10 cellular contexts compared by ENCODE assay signal in genomic region chr6:166553563-166554271, GRCh38. TPM values are rescaled to one million over a fixed set of nuclear protein-coding genes. Genes with fewer than 3 reads are reported as not detected.
DNase-seq lines count a peak whose midpoint lies in the region; ATAC-seq and TF ChIP-seq lines count a peak whose summit lies in the region.
"Had no signal": no experiment of that assay in that cellular context is flagged by ENCODE, and none has a peak within 500 bp of the region (broad histone marks: within the 10 kb centered on the region; RNA-seq: fewer than 3 reads in every experiment).

No MANE protein-coding gene starts in this region.

- WGBS in transverse colon (ENCODE audit: low coverage in 1 of 2), 2 donors = 53 to 62% methylated on average over 5 to 13 of the region's 13 CpGs

- TF ChIP-seq CTCF in PC-3 (conservative IDR thresholded peaks at IDR 0.05; ENCODE audit: low read depth, low read length) = no peak
- no peak for TF ChIP-seq CTCF in lower lobe of right lung (IDR thresholded peaks at IDR 0.05)
- TF ChIP-seq CTCF in transverse colon (IDR thresholded peaks at IDR 0.05) = no peak
- no peak for TF ChIP-seq CTCF in omental fat pad (IDR thresholded peaks at IDR 0.05)

- H3K4me1 ChIP-seq in PC-3 (ENCODE audit: insufficient read depth, low read length) (peaks cover 43% of the 10 kb centered on the region), lower lobe of right lung (peaks cover 45% of the 10 kb centered on the region), transverse colon (peaks cover 0 to 16% (median 9%) of the 10 kb centered on the region in 4 donors)

- H3K36me3 ChIP-seq in PC-3 (ENCODE audit: low read depth, low read length) (no peaks in the 10 kb centered on the region), lower lobe of right lung (no peaks in the 10 kb centered on the region), transverse colon (no peaks in the 10 kb centered on the region)

- H3K27me3 ChIP-seq in PC-3 (ENCODE audit: low read length) (no peaks in the 10 kb centered on the region), lower lobe of right lung (ENCODE audit: low read depth) (no peaks in the 10 kb centered on the region), transverse colon (no peaks in the 10 kb centered on the region)

- H3K9ac ChIP-seq in PC-3 (ENCODE audit: low read length) = no peak overlapping the region

- H3K4me2 ChIP-seq in PC-3 (ENCODE audit: low read length) = peak overlapping the region; percentile 41

- CTCF ChIA-PET in PC-3 (lab: Charles Lee) = interaction anchor here (0.6 kb wide), 1 partner anchor 261 kb away, joined by 4 read pairs; no protein-coding TSS in a partner anchor

- DNase-seq in PC-3 (peak; percentile 69), epithelial cell of prostate (ENCODE audit: low read depth, low spot score) (peak; percentile 62), lower lobe of right lung (no peak), transverse colon (no peak), omental fat pad (ENCODE audit: low spot score) (no peak)
- DNase-seq in activated CD4-positive, CD25-positive, alpha-beta regulatory T cell (lab: John Stamatoyannopoulos, UW) = no peak
- DNase-seq in NK-92 treated with Interleukin-12 subunit alpha and Interleukin-12 subunit beta, amount 100 ng/mL, for 24 hours (lab: John Stamatoyannopoulos, UW) = no peak
- DNase-seq: activated naive CD4-positive, alpha-beta T cell treated with Interleukin-2 at 50 U/mL for 16 hours; NCI-H69 had no signal

- ATAC-seq in PC-3 (peak; percentile 28), lower lobe of right lung (no peak), omental fat pad (ENCODE audit: low FRiP score) (no peak), GM18498 (IDR thresholded peaks at IDR 0.05; ENCODE audit: unreplicated experiment) (no peak)

- H3K4me3 ChIP-seq in PC-3 (ENCODE audit: low read length) (no peak overlapping the region), lower lobe of right lung (no peak overlapping the region), transverse colon (no peak overlapping the region)

- BruUV-seq in PC-3 (replicated peaks; lab: Mats Ljungman, UMichigan) = no TSS peak

- H3K9me3 ChIP-seq in PC-3 (ENCODE audit: low read length) = no peaks in the 10 kb centered on the region
- no peaks in the 10 kb centered on the region for H3K9me3 ChIP-seq in lower lobe of right lung
- no peaks in the 10 kb centered on the region for H3K9me3 ChIP-seq in transverse colon

- H3K27ac ChIP-seq in PC-3 (ENCODE audit: low read length) (peak overlapping the region; percentile 59), epithelial cell of prostate (peak overlapping the region; percentile 46), lower lobe of right lung (peak overlapping the region; percentile 81), transverse colon (peak overlapping the region; percentile 20 to 49 (median 42))

- H4K20me1 ChIP-seq in PC-3 (ENCODE audit: low read length) = no peaks in the 10 kb centered on the region

- intact Hi-C loops in PC-3 (cut with micrococcal nuclease) = loop anchor here (10.0 kb wide), 1 partner anchor 171 kb away; no protein-coding TSS in a partner anchor
- intact Hi-C loops in lower lobe of right lung (cut with DNase I) = loop anchor here (10.0 kb wide), 1 partner anchor 71 kb away; the partner anchor contains the start of gene RPS6KA2
- intact Hi-C loops in transverse colon (cut with DNase I; ENCODE audit: low total_unique reads) = no loop called here

- TF ChIP-seq EP300 in transverse colon (IDR thresholded peaks at IDR 0.05; ENCODE audit: low read depth) = no peak

- POLR2A ChIA-PET in PC-3 (lab: Charles Lee; ENCODE audit: unreplicated experiment) = no interaction called here

- peaks cover 5% of the 10 kb centered on the region for H3F3A ChIP-seq in PC-3 (ENCODE audit: low read length, unreplicated experiment)

- no peak overlapping the region for H2AFZ ChIP-seq in PC-3 (ENCODE audit: low read length)

- in situ Hi-C loops in transverse colon (cut with MboI; ENCODE audit: low pct_ligation_motif_present in 1 of 4, low pct_unique_long_range_greater_than_20kb in 1 of 4, low sequenced_read_pairs in 3 of 4) = no loop called here

- H3K9me2 ChIP-seq in PC-3 (replicated peaks; ENCODE audit: low read length) = no peaks in the 10 kb centered on the region

- no peak for TF ChIP-seq POLR2A in transverse colon (IDR thresholded peaks at IDR 0.05)

- no peaks in the 10 kb centered on the region for H3K79me2 ChIP-seq in PC-3 (ENCODE audit: low read length)

RNA-seq across cellular contexts. Expression of gene RAMACL, which starts 32.8 kb away (rescaled TPM):
- total RNA-seq in PC-3 (2014; rRNA removed) (0.26 and 0.92 TPM in 2 replicates), lower lobe of right lung (6.6 TPM), transverse colon (1 to 10 TPM in 2 of 4 donors, under 1 TPM in 1, not detected in 1; 0.95 to 1.2 (median 1.2) TPM), omental fat pad (10 to 100 TPM in 1 of 4 donors, 1 to 10 TPM in 3; 1.9 to 10.9 (median 4.6) TPM)

Comparison
In these comparisons a context has a peak if more than half of its experiments do, and no peak if none do; other contexts are left out.
1. DNase-seq: peak in PC-3 (single experiment) and epithelial cell of prostate (single experiment); none in lower lobe of right lung (single experiment), transverse colon (single experiment), omental fat pad (single experiment), activated CD4-positive, CD25-positive, alpha-beta regulatory T cell (0 of 4) and NK-92 treated with Interleukin-12 subunit alpha and Interleukin-12 subunit beta, amount 100 ng/mL, for 24 hours (single experiment).
2. Peak in every context shown above with its lines, with median percentiles within 50 percentile points of each other: H3K27ac ChIP-seq.